ENCODE assay signal across 11 cellular contexts in the genomic region with DNA sequence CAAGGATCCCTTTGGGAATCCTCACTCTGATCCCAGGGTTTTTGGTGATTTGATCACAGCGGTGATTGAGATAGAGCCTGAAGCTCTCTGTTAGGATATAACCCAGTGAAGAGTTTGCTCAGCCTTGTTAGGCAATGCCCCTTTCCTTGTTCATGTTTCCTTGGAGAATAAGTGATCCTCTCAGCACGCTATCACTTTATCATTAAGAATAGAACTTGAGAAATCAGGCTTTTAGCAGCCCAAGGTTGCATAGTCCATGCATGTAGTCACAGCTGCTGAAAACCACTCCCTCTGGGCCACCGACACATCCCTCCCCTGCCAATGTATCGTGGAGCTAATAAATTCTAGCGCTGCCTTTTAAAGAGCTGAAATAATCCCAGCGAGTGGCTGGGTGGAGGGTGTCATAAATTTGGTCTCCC.
DNase-seq lines count a peak whose midpoint lies in the region; ATAC-seq and TF ChIP-seq lines count a peak whose summit lies in the region.
"Had no signal": no experiment of that assay in that cellular context is flagged by ENCODE, and none has a peak within 500 bp of the region (broad histone marks: within the 10 kb centered on the region; RNA-seq: fewer than 3 reads in every experiment).

No MANE protein-coding gene starts in this region.

- intact Hi-C loops in left ventricle myocardium superior (cut with micrococcal nuclease) (no loop called here), ovary (cut with DNase I) (no loop called here)
- intact Hi-C loops in activated T-helper 1 cell treated with anti-CD3 and anti-CD28 coated beads, Interleukin-12 subunit alpha, Interleukin-12 subunit beta, Interleukin-2, Interleukin-4 antibody, amounts not matched to agents 30 ng/mL and 10 ng/mL and 1 ng/mL, durations not matched to agents 14 hours and 24 hours and 36 hours (cut with micrococcal nuclease): no loop called here

- H3K27ac ChIP-seq in ovary: no peak overlapping the region

- no peaks in the 10 kb centered on the region for H3K4me1 Mint-ChIP-seq in activated T-helper 1 cell treated with anti-CD3 and anti-CD28 coated beads, Interleukin-12 subunit alpha, Interleukin-12 subunit beta, Interleukin-2, Interleukin-4 antibody, amounts not matched to agents 30 ng/mL and 10 ng/mL and 1 ng/mL, durations not matched to agents 14 hours and 24 hours and 36 hours (ENCODE audit: low read depth)
- H3K4me1 Mint-ChIP-seq in chondrocyte (ENCODE audit: low read depth): no peaks in the 10 kb centered on the region
- H3K4me1 Mint-ChIP-seq: CD4-positive, CD25-positive, alpha-beta regulatory T cell had no signal

- H3K9me3 ChIP-seq in adipocyte (ENCODE audit: control insufficient read depth, low read length) (no peaks in the 10 kb centered on the region), ovary (no peaks in the 10 kb centered on the region)

- no peak for TF ChIP-seq EP300 in ovary (IDR thresholded peaks at IDR 0.05)

- ATAC-seq in left ventricle myocardium superior: peak; percentile 80

- WGBS in ovary, 3 donors: 58 to 70% (median 60%) methylated on average over 6 of the region's 6 CpGs

- H3K36me3 ChIP-seq in adipocyte (ENCODE audit: control insufficient read depth, insufficient read depth, low read length, severe bottlenecking): no peaks in the 10 kb centered on the region
- H3K36me3 ChIP-seq in ovary: no peaks in the 10 kb centered on the region

- DNase-seq in EL (peak; percentile 15), adipocyte (ENCODE audit: low read depth) (no peak), left ventricle myocardium superior (no peak), renal cortical epithelial cell (ENCODE audit: low read depth) (peak; percentile 94), NCI-H1048 (lab: John Stamatoyannopoulos, UW) (no peak), chondrocyte (ENCODE audit: low spot score) (no peak), ovary (no peak)
- DNase-seq in activated T-helper 1 cell treated with anti-CD3 and anti-CD28 coated beads, Interleukin-12 subunit alpha, Interleukin-12 subunit beta, Interleukin-2, Interleukin-4 antibody, amounts not matched to agents 30 ng/mL and 10 ng/mL and 1 ng/mL, durations not matched to agents 14 hours and 24 hours and 36 hours (ENCODE audit: low spot score): no peak
- DNase-seq: CD4-positive, CD25-positive, alpha-beta regulatory T cell; Karpas-422; NCI-H774 had no signal

- TF ChIP-seq CTCF in chondrocyte (IDR thresholded peaks at IDR 0.05): no peak
- no peak for TF ChIP-seq CTCF in ovary (IDR thresholded peaks at IDR 0.05)

- H3K4me3 ChIP-seq in adipocyte (ENCODE audit: low read length) (peak overlapping the region; percentile 77), ovary (no peak overlapping the region)

- H3K9me3 Mint-ChIP-seq in activated T-helper 1 cell treated with anti-CD3 and anti-CD28 coated beads, Interleukin-12 subunit alpha, Interleukin-12 subunit beta, Interleukin-2, Interleukin-4 antibody, amounts not matched to agents 30 ng/mL and 10 ng/mL and 1 ng/mL, durations not matched to agents 14 hours and 24 hours and 36 hours: no peaks in the 10 kb centered on the region
- peaks cover 2% of the 10 kb centered on the region for H3K9me3 Mint-ChIP-seq in chondrocyte (ENCODE audit: low read depth)

- H3K9ac ChIP-seq in adipocyte (ENCODE audit: low read length): peak overlapping the region; percentile 63

- no peak overlapping the region for H3K4me3 Mint-ChIP-seq in activated T-helper 1 cell treated with anti-CD3 and anti-CD28 coated beads, Interleukin-12 subunit alpha, Interleukin-12 subunit beta, Interleukin-2, Interleukin-4 antibody, amounts not matched to agents 30 ng/mL and 10 ng/mL and 1 ng/mL, durations not matched to agents 14 hours and 24 hours and 36 hours
- H3K4me3 Mint-ChIP-seq in chondrocyte (ENCODE audit: unreplicated experiment): no peak overlapping the region
- H3K4me3 Mint-ChIP-seq: CD4-positive, CD25-positive, alpha-beta regulatory T cell had no signal

- H3K36me3 Mint-ChIP-seq in activated T-helper 1 cell treated with anti-CD3 and anti-CD28 coated beads, Interleukin-12 subunit alpha, Interleukin-12 subunit beta, Interleukin-2, Interleukin-4 antibody, amounts not matched to agents 30 ng/mL and 10 ng/mL and 1 ng/mL, durations not matched to agents 14 hours and 24 hours and 36 hours (ENCODE audit: low read depth): no peaks in the 10 kb centered on the region
- H3K36me3 Mint-ChIP-seq in chondrocyte (ENCODE audit: low read depth): no peaks in the 10 kb centered on the region
- H3K36me3 Mint-ChIP-seq: CD4-positive, CD25-positive, alpha-beta regulatory T cell had no signal

- TF ChIP-seq POLR2A in ovary (IDR thresholded peaks at IDR 0.05): no peak

- no peak overlapping the region for H3K27ac Mint-ChIP-seq in activated T-helper 1 cell treated with anti-CD3 and anti-CD28 coated beads, Interleukin-12 subunit alpha, Interleukin-12 subunit beta, Interleukin-2, Interleukin-4 antibody, amounts not matched to agents 30 ng/mL and 10 ng/mL and 1 ng/mL, durations not matched to agents 14 hours and 24 hours and 36 hours
- H3K27ac Mint-ChIP-seq in chondrocyte (ENCODE audit: unreplicated experiment): no peak overlapping the region
- H3K27ac Mint-ChIP-seq: CD4-positive, CD25-positive, alpha-beta regulatory T cell had no signal

- H3K4me1 ChIP-seq in adipocyte (ENCODE audit: control insufficient read depth, insufficient read depth, low read length) (peaks cover 33% of the 10 kb centered on the region), ovary (ENCODE audit: insufficient read depth) (no peaks in the 10 kb centered on the region)

- no peaks in the 10 kb centered on the region for H3K27me3 Mint-ChIP-seq in activated T-helper 1 cell treated with anti-CD3 and anti-CD28 coated beads, Interleukin-12 subunit alpha, Interleukin-12 subunit beta, Interleukin-2, Interleukin-4 antibody, amounts not matched to agents 30 ng/mL and 10 ng/mL and 1 ng/mL, durations not matched to agents 14 hours and 24 hours and 36 hours (ENCODE audit: insufficient read depth)
- H3K27me3 Mint-ChIP-seq in chondrocyte (ENCODE audit: low read depth): no peaks in the 10 kb centered on the region

- H3K27me3 ChIP-seq in adipocyte (replicated peaks; ENCODE audit: control insufficient read depth, insufficient read depth, low read length): no peaks in the 10 kb centered on the region
- no peaks in the 10 kb centered on the region for H3K27me3 ChIP-seq in ovary

Comparison
In these comparisons a context has a peak if more than half of its experiments do, and no peak if none do; other contexts are left out.
1. DNase-seq: peak in EL (single experiment) and renal cortical epithelial cell (single experiment); none in adipocyte (single experiment), left ventricle myocardium superior (single experiment), NCI-H1048 (single experiment), activated T-helper 1 cell treated with anti-CD3 and anti-CD28 coated beads, Interleukin-12 subunit alpha, Interleukin-12 subunit beta, Interleukin-2, Interleukin-4 antibody, amounts not matched to agents 30 ng/mL and 10 ng/mL and 1 ng/mL, durations not matched to agents 14 hours and 24 hours and 36 hours (single experiment), chondrocyte (single experiment) and ovary (0 of 5).